ENCODE assay signal across 1 cellular context in genomic region chr1:145978860-145979745, GRCh38.
TF ChIP-seq lines count a peak whose summit lies in the region.

No MANE protein-coding gene starts in this region.

TF ChIP-seq in liver, 16 proteins besides CTCF, POLR2A, EP300 and RAD21 (continued from another document):
- TF ChIP-seq ZBTB33 (IDR thresholded peaks at IDR 0.05) (no peak), FOXA1 (IDR thresholded peaks at IDR 0.05) (no peak)
